Comparison of ENCODE assay signal across 19 cellular contexts in the genomic region with DNA sequence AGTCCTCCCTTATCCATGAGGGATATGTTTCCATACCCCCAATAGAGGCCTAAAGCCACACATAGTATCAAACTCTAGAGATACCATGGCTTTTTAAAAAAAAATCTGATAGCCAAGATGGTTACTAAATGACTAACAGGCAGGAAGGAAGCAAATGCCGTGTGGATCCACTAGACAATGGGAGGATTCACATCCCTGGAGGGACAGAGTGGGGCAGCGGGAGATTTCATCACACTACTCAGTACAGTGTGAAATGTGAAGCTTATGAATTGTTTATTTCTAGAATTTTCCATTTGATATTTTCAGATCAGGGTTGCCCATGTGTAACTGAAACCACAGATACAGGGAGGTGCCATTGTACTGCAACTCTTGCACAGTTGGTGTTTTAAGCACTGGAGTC.
"Had no signal": no experiment of that assay in that cellular context is flagged by ENCODE, and none has a peak within 500 bp of the region (broad histone marks: within the 10 kb centered on the region; RNA-seq: fewer than 3 reads in every experiment).

No MANE protein-coding gene starts in this region.

- ATAC-seq: activated CD4-positive, alpha-beta T cell treated with anti-CD3 and anti-CD28 coated beads for 36 hours; activated CD8-positive, alpha-beta memory T cell treated with anti-CD3 and anti-CD28 coated beads, Interleukin-2, amount 10 ng/mL, durations not matched to agents 7 days and 5 days; natural killer cell treated with Interleukin-12 subunit alpha and Interleukin-12 subunit beta and Interleukin-15 and Interleukin-18, amount 100 ng/mL, for 72 hours; stimulated activated naive CD8-positive, alpha-beta T cell treated with anti-CD3 and anti-CD28 coated beads, Interleukin-15, Interleukin-2, amounts not matched to agents 100 U/mL and 50 U/mL, for 24 hours had no signal

- H3K4me1 ChIP-seq: right atrium auricular region had no signal

- H3K4me1 Mint-ChIP-seq: activated CD4-positive, alpha-beta T cell treated with anti-CD3 and anti-CD28 coated beads for 36 hours; activated CD8-positive, alpha-beta memory T cell treated with anti-CD3 and anti-CD28 coated beads, Interleukin-2, amount 10 ng/mL, durations not matched to agents 7 days and 5 days had no signal

- H3K4me3 Mint-ChIP-seq: activated CD4-positive, alpha-beta memory T cell treated with anti-CD3 and anti-CD28 coated beads for 36 hours; activated CD4-positive, alpha-beta T cell treated with anti-CD3 and anti-CD28 coated beads for 36 hours; activated CD8-positive, alpha-beta memory T cell treated with anti-CD3 and anti-CD28 coated beads, Interleukin-2, amount 10 ng/mL, durations not matched to agents 7 days and 5 days; activated naive CD4-positive, alpha-beta T cell treated with anti-CD3 and anti-CD28 coated beads for 36 hours; natural killer cell treated with Interleukin-12 subunit alpha and Interleukin-12 subunit beta and Interleukin-15 and Interleukin-18, amount 100 ng/mL, for 72 hours had no signal

- H3K36me3 Mint-ChIP-seq: activated CD4-positive, alpha-beta memory T cell treated with anti-CD3 and anti-CD28 coated beads for 36 hours; activated CD8-positive, alpha-beta memory T cell treated with anti-CD3 and anti-CD28 coated beads, Interleukin-2, amount 10 ng/mL, durations not matched to agents 7 days and 5 days; natural killer cell treated with Interleukin-12 subunit alpha and Interleukin-12 subunit beta and Interleukin-15 and Interleukin-18, amount 100 ng/mL, for 72 hours had no signal

- H3K27ac ChIP-seq: epithelial cell of prostate, right atrium auricular region, VCaP had no signal

- H3K36me3 ChIP-seq: right atrium auricular region had no signal

- H3K27me3 ChIP-seq: right atrium auricular region had no signal

- H3K27me3 Mint-ChIP-seq: activated CD4-positive, alpha-beta memory T cell treated with anti-CD3 and anti-CD28 coated beads for 36 hours; activated CD4-positive, alpha-beta T cell treated with anti-CD3 and anti-CD28 coated beads for 36 hours; activated CD8-positive, alpha-beta memory T cell treated with anti-CD3 and anti-CD28 coated beads, Interleukin-2, amount 10 ng/mL, durations not matched to agents 7 days and 5 days; natural killer cell treated with Interleukin-12 subunit alpha and Interleukin-12 subunit beta and Interleukin-15 and Interleukin-18, amount 100 ng/mL, for 72 hours; progenitor cell of endocrine pancreas had no signal

- H3K9me3 ChIP-seq: right atrium auricular region had no signal

- DNase-seq: activated CD4-positive, alpha-beta memory T cell treated with anti-CD3 and anti-CD28 coated beads for 36 hours; activated CD4-positive, alpha-beta T cell treated with anti-CD3 and anti-CD28 coated beads for 36 hours; activated CD8-positive, alpha-beta memory T cell treated with anti-CD3 and anti-CD28 coated beads, Interleukin-2, amount 10 ng/mL, durations not matched to agents 7 days and 5 days; activated naive CD4-positive, alpha-beta T cell treated with anti-CD3 and anti-CD28 coated beads for 36 hours; activated T-cell treated with anti-CD3 and anti-CD28 coated beads, Interleukin-2, amount 50 U/mL, for 1 hour; hypothalamus; mesendoderm; occipital lobe; small intestine; stimulated activated naive CD8-positive, alpha-beta T cell treated with anti-CD3 and anti-CD28 coated beads, Interleukin-15, Interleukin-2, amounts not matched to agents 100 U/mL and 50 U/mL, for 24 hours; trophoblast cell had no signal

- H3K4me3 ChIP-seq: right atrium auricular region had no signal

- FAIRE-seq: astrocyte, bronchial epithelial cell, small intestine had no signal

- H3K27ac Mint-ChIP-seq: activated CD4-positive, alpha-beta memory T cell treated with anti-CD3 and anti-CD28 coated beads for 36 hours; activated CD4-positive, alpha-beta T cell treated with anti-CD3 and anti-CD28 coated beads for 36 hours; activated CD8-positive, alpha-beta memory T cell treated with anti-CD3 and anti-CD28 coated beads, Interleukin-2, amount 10 ng/mL, durations not matched to agents 7 days and 5 days; activated naive CD4-positive, alpha-beta T cell treated with anti-CD3 and anti-CD28 coated beads for 36 hours; activated T-helper 2 cell treated with anti-CD3 and anti-CD28 coated beads, Interferon-gamma antibody, Interleukin-2, Interleukin-4, amounts not matched to agents 10 μg/mL and 5 μg/mL and 100 μg/mL, durations not matched to agents 14 hours and 24 hours and 36 hours; natural killer cell treated with Interleukin-12 subunit alpha and Interleukin-12 subunit beta and Interleukin-15 and Interleukin-18, amount 100 ng/mL, for 72 hours; progenitor cell of endocrine pancreas had no signal
